In genomic region chr5:150298701-150299451, GRCh38 we compare ENCODE assay signal across 1 cellular context.
A peak's percentile ranks its signal among the peaks of the same experiment; 100 is the strongest.
TF ChIP-seq lines count a peak whose summit lies in the region.

No MANE protein-coding gene starts in this region.

TF ChIP-seq in IMR-90, 13 proteins besides CTCF, POLR2A, EP300 and RAD21 (continued from another document):
- TF ChIP-seq NFE2L2 (IDR thresholded peaks at IDR 0.05; ENCODE audit: low read depth, low read length): no peak
- peak; percentile 65; the same call in 1 of the 2 replicates for TF ChIP-seq USF2 (IDR thresholded peaks at IDR 0.05; ENCODE audit: low read depth, low read length)
TF ChIP-seq in IMR-90: peak in this region for 7.
